In the genomic region with DNA sequence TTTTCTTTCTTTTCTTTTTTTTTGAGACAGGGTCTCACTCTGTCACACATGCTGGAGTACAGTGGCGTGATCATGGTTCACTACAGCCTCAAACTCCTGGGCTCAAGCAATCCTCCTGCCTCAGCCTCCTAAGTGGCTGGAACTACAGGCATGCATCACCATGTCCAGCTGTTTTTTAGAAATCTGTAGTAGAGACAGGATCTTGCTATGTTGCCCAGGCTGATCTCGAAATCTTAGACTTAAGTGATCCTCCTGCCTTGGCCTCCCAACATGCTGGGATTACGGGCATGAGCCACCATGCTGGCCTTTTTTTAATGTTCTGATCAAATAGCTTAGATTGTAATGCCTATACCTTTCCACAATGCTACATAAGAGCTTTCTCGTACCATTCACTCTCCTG, we compare ENCODE assay signal across 1 cellular context.
TF ChIP-seq lines count a peak whose summit lies in the region.

No MANE protein-coding gene starts in this region.

TF ChIP-seq in K562, 482 proteins besides CTCF, POLR2A, EP300 and RAD21:
- no peak for TF ChIP-seq ZNF644 (tag; IDR thresholded peaks at IDR 0.05; ENCODE audit: low read depth)
- TF ChIP-seq ZNF212 (CRISPR knock-in tag; IDR thresholded peaks at IDR 0.05), result no peak
- TF ChIP-seq ZNF121 (CRISPR knock-in tag; conservative IDR thresholded peaks at IDR 0.05), result peak; percentile 79
